In genomic region chr4:189940178-189941004, GRCh38 we compare ENCODE assay signal across 8 cellular contexts. TPM values are rescaled to one million over a fixed set of nuclear protein-coding genes. Genes with fewer than 3 reads are reported as not detected.
DNase-seq lines count a peak whose midpoint lies in the region; ATAC-seq and TF ChIP-seq lines count a peak whose summit lies in the region.

TSS of gene FRG1 (plus strand) at chr4:189940872. CDS start at chr4:189941010, 138 bp downstream.

- ATAC-seq in HG02623 (IDR thresholded peaks at IDR 0.05; ENCODE audit: unreplicated experiment) (peak; percentile 99), left cardiac atrium (peak; percentile 100)
- peak; percentile 97 for ATAC-seq in activated naive CD8-positive, alpha-beta T cell treated with anti-CD3 and anti-CD28 coated beads, Interleukin-2, amount 10 ng/mL, durations not matched to agents 7 days and 5 days (ENCODE audit: low read depth)

- H3K4me1 ChIP-seq in rectal smooth muscle tissue (ENCODE audit: control insufficient read depth, insufficient read depth, low read length) = peaks cover 10% of the 10 kb centered on the region

- peak within 1 kb of the TSS; percentile 98 for H3K4me3 ChIP-seq in rectal smooth muscle tissue (ENCODE audit: low read length)

- peak within 1 kb of the TSS; percentile 97 for H3K4me3 Mint-ChIP-seq in activated naive CD8-positive, alpha-beta T cell treated with anti-CD3 and anti-CD28 coated beads, Interleukin-2, amount 10 ng/mL, durations not matched to agents 7 days and 5 days

- peak within 1 kb of the TSS; percentile 84 for H3K27ac ChIP-seq in rectal smooth muscle tissue (ENCODE audit: low read depth, low read length)

- no peaks in the 10 kb centered on the region for H3K9me3 Mint-ChIP-seq in activated naive CD8-positive, alpha-beta T cell treated with anti-CD3 and anti-CD28 coated beads, Interleukin-2, amount 10 ng/mL, durations not matched to agents 7 days and 5 days

- H3K27me3 ChIP-seq in rectal smooth muscle tissue (ENCODE audit: control insufficient read depth, insufficient read depth, low read length) = no peaks in the 10 kb centered on the region

- no peaks in the 10 kb centered on the region for H3K36me3 ChIP-seq in rectal smooth muscle tissue (ENCODE audit: control insufficient read depth, insufficient read depth, low read length)

- H3K9ac ChIP-seq in rectal smooth muscle tissue (ENCODE audit: low read length) = peak within 1 kb of the TSS; percentile 63

- DNase-seq in activated naive CD8-positive, alpha-beta T cell treated with anti-CD3 and anti-CD28 coated beads, Interleukin-2, amount 10 ng/mL, durations not matched to agents 7 days and 5 days = peak; percentile 99
- DNase-seq in left cardiac atrium (peak; percentile 96), SW 1271 (lab: John Stamatoyannopoulos, UW) (no peak), NCI-H187 treated with DMSO at 0.1 percent for 48 hours (lab: John Stamatoyannopoulos, UW) (no peak)

- H3K27me3 Mint-ChIP-seq in activated naive CD8-positive, alpha-beta T cell treated with anti-CD3 and anti-CD28 coated beads, Interleukin-2, amount 10 ng/mL, durations not matched to agents 7 days and 5 days = no peaks in the 10 kb centered on the region

- peak; percentile 96 for TF ChIP-seq CTCF in GM12872 (IDR thresholded peaks at IDR 0.05; ENCODE audit: insufficient read depth, low read depth, low read length)

- peak within 1 kb of the TSS; percentile 100 for H3K27ac Mint-ChIP-seq in activated naive CD8-positive, alpha-beta T cell treated with anti-CD3 and anti-CD28 coated beads, Interleukin-2, amount 10 ng/mL, durations not matched to agents 7 days and 5 days

- POLR2A ChIA-PET in activated naive CD8-positive, alpha-beta T cell treated with anti-CD3 and anti-CD28 coated beads, Interleukin-2, amount 10 ng/mL, durations not matched to agents 7 days and 5 days (lab: Charles Lee) = interaction anchor here (0.7 to 1.0 kb wide), 2 partner anchors 8 to 32 kb away, joined by 3 read pairs; no protein-coding TSS in a partner anchor

- H3K4me1 Mint-ChIP-seq in activated naive CD8-positive, alpha-beta T cell treated with anti-CD3 and anti-CD28 coated beads, Interleukin-2, amount 10 ng/mL, durations not matched to agents 7 days and 5 days = peaks cover 35% of the 10 kb centered on the region

- intact Hi-C loops in left cardiac atrium (cut with DNase I) = no loop called here

- peaks cover 40% of the 10 kb centered on the region for H3K36me3 Mint-ChIP-seq in activated naive CD8-positive, alpha-beta T cell treated with anti-CD3 and anti-CD28 coated beads, Interleukin-2, amount 10 ng/mL, durations not matched to agents 7 days and 5 days

TF ChIP-seq in PFSK-1, 5 proteins besides CTCF, POLR2A, EP300 and RAD21:
- TF ChIP-seq SIN3A (IDR thresholded peaks at IDR 0.05; ENCODE audit: borderline replicate concordance, insufficient read depth, low read length) (no peak), POLR2AphosphoS5 (IDR thresholded peaks at IDR 0.05; ENCODE audit: low read depth, low read length) (peak; percentile 53)

RNA-seq across cellular contexts. Expression of gene FRG1, which starts in this region (rescaled TPM):
- 19.4 TPM for polyA plus RNA-seq in PFSK-1 (2012; ENCODE audit: insufficient read length, low read depth)
- 10 to 100 TPM; 62.6 to 68.8 TPM for total RNA-seq in activated naive CD8-positive, alpha-beta T cell treated with anti-CD3 and anti-CD28 coated beads, Interleukin-2, amount 10 ng/mL, durations not matched to agents 7 days and 5 days
- 10 to 100 TPM; 31.9 to 34.6 TPM for total RNA-seq in left cardiac atrium

Comparison
In these comparisons a context has a peak if more than half of its experiments do, and no peak if none do; other contexts are left out.
1. DNase-seq: peak in activated naive CD8-positive, alpha-beta T cell treated with anti-CD3 and anti-CD28 coated beads, Interleukin-2, amount 10 ng/mL, durations not matched to agents 7 days and 5 days (single experiment) and left cardiac atrium (single experiment); none in SW 1271 (0 of 2) and NCI-H187 treated with DMSO at 0.1 percent for 48 hours (single experiment).
2. Peak in every context shown above with its lines, with median percentiles within 50 percentile points of each other: ATAC-seq.